8 cellular contexts compared by ENCODE assay signal in the genomic region with DNA sequence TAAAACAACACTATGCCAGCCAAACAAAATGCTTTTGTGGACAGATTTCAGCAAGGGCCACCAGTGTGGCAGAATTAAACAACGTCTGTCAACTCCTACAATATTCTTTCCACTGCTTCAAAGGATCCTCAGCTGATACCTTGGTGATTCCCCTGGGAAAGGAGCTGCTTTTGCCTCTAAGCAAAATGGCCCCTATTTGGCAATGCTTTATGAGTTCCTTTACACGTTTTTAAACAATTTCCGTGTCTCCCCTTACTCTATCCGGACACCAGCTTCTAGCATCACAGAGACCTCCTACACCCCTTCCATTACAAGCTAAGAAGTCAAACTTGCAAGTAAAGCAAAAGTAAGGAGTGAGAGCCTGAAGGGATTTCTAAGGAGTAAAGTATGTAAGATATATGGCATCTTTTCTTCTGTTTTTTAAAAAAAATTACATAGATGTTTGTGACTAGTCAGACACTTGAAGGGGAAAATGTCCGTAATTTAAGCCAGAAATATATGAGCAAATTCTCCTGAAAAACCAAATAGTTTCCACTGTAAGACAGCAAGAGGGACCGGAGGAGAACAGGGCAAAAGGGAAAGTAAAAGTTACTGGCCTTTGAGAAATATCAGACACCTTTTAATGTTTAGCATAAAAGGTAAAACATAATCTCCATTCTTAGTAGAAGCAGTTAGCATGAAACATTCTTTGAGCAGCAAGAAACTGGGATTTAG. TPM values are rescaled to one million over a fixed set of nuclear protein-coding genes. Genes with fewer than 3 reads are reported as not detected.
A peak's percentile ranks its signal among the peaks of the same experiment; 100 is the strongest.
DNase-seq lines count a peak whose midpoint lies in the region; ATAC-seq, FAIRE-seq and TF ChIP-seq lines count a peak whose summit lies in the region.

No MANE protein-coding gene starts in this region.

- H3K36me3 ChIP-seq in right atrium auricular region (no peaks in the 10 kb centered on the region), kidney epithelial cell (ENCODE audit: control insufficient read depth, insufficient read depth, low read length) (no peaks in the 10 kb centered on the region), thymus (ENCODE audit: control insufficient read depth, insufficient read depth) (no peaks in the 10 kb centered on the region)

- peak overlapping the region; percentile 80 for H3K4me3 Mint-ChIP-seq in activated CD8-positive, alpha-beta T cell treated with anti-CD3 and anti-CD28 coated beads, Interleukin-2, amount 10 ng/mL, durations not matched to agents 7 days and 5 days

- H3K27me3 Mint-ChIP-seq in activated CD8-positive, alpha-beta T cell treated with anti-CD3 and anti-CD28 coated beads, Interleukin-2, amount 10 ng/mL, durations not matched to agents 7 days and 5 days (ENCODE audit: low read depth) = no peaks in the 10 kb centered on the region

- peak overlapping the region; percentile 86 to 87 for H3K4me3 ChIP-seq in right atrium auricular region
- peak overlapping the region; percentile 71 for H3K4me3 ChIP-seq in kidney epithelial cell (ENCODE audit: low read depth, low read length)
- H3K4me3 ChIP-seq in thymus (ENCODE audit: low read length) = peak overlapping the region; percentile 95

- DNase-seq in right atrium auricular region (ENCODE audit: low spot score) (no peak), cardiac septum (ENCODE audit: low spot score) (no peak), kidney epithelial cell (ENCODE audit: low read depth) (no peak), NCI-H1930 (lab: John Stamatoyannopoulos, UW) (no peak), GM12891 (ENCODE audit: insufficient read length, low spot score) (no peak)
- DNase-seq in activated CD8-positive, alpha-beta T cell treated with anti-CD3 and anti-CD28 coated beads, Interleukin-2, amount 10 ng/mL, durations not matched to agents 7 days and 5 days = no peak
- DNase-seq in activated CD8-positive, alpha-beta memory T cell treated with anti-CD3 and anti-CD28 coated beads for 24 hours = no peak

- ATAC-seq in activated CD8-positive, alpha-beta T cell treated with anti-CD3 and anti-CD28 coated beads, Interleukin-2, amount 10 ng/mL, durations not matched to agents 7 days and 5 days = no peak

- no peaks in the 10 kb centered on the region for H3K9me3 Mint-ChIP-seq in activated CD8-positive, alpha-beta T cell treated with anti-CD3 and anti-CD28 coated beads, Interleukin-2, amount 10 ng/mL, durations not matched to agents 7 days and 5 days (ENCODE audit: insufficient read depth)

- POLR2A ChIA-PET in activated CD8-positive, alpha-beta T cell treated with anti-CD3 and anti-CD28 coated beads, Interleukin-2, amount 10 ng/mL, durations not matched to agents 7 days and 5 days (lab: Charles Lee) = interaction anchor here (0.9 to 13.1 kb wide), 11 partner anchors 8 to 367 kb away, joined by 3 to 315 read pairs (median 6); partner anchors contain the start of gene SRSF7

- H3K36me3 Mint-ChIP-seq in activated CD8-positive, alpha-beta T cell treated with anti-CD3 and anti-CD28 coated beads, Interleukin-2, amount 10 ng/mL, durations not matched to agents 7 days and 5 days (ENCODE audit: low read depth) = peaks cover 67% of the 10 kb centered on the region

- peak overlapping the region; percentile 88 for H3K27ac Mint-ChIP-seq in activated CD8-positive, alpha-beta T cell treated with anti-CD3 and anti-CD28 coated beads, Interleukin-2, amount 10 ng/mL, durations not matched to agents 7 days and 5 days

- CTCF ChIA-PET in activated CD8-positive, alpha-beta T cell treated with anti-CD3 and anti-CD28 coated beads, Interleukin-2, amount 10 ng/mL, durations not matched to agents 7 days and 5 days (lab: Charles Lee) = interaction anchor here (1.0 to 7.4 kb wide), 16 partner anchors 8 to 171 kb away, joined by 3 to 213 read pairs (median 4); no protein-coding TSS in a partner anchor

- H3K27ac ChIP-seq in right atrium auricular region (peak overlapping the region; percentile 94 to 96), thymus (ENCODE audit: low read depth) (no peak overlapping the region)

- H3K9me3 ChIP-seq in right atrium auricular region = no peaks in the 10 kb centered on the region
- no peaks in the 10 kb centered on the region for H3K9me3 ChIP-seq in thymus (ENCODE audit: control insufficient read depth)

- TF ChIP-seq POLR2A in GM12891 (IDR thresholded peaks at IDR 0.05; ENCODE audit: low read depth, low read length) = no peak

- H3K4me1 Mint-ChIP-seq in activated CD8-positive, alpha-beta T cell treated with anti-CD3 and anti-CD28 coated beads, Interleukin-2, amount 10 ng/mL, durations not matched to agents 7 days and 5 days (ENCODE audit: low read depth) = peaks cover 57% of the 10 kb centered on the region

- FAIRE-seq in GM12891 (lab: Jason Lieb, UNC) = no peak

- WGBS in thymus = 26% methylated on average over 6 of the region's 6 CpGs

- intact Hi-C loops in cardiac septum (cut with DNase I) = no loop called here

- H3K27me3 ChIP-seq in right atrium auricular region = no peaks in the 10 kb centered on the region
- H3K27me3 ChIP-seq in kidney epithelial cell (ENCODE audit: control insufficient read depth, insufficient read depth, low read length) = no peaks in the 10 kb centered on the region
- no peaks in the 10 kb centered on the region for H3K27me3 ChIP-seq in thymus (ENCODE audit: control insufficient read depth, insufficient read depth)

- H3K4me1 ChIP-seq in right atrium auricular region (peaks cover 0 to 45% of the 10 kb centered on the region in 2 donors), thymus (ENCODE audit: control insufficient read depth, insufficient read depth, low read length) (peaks cover 11% of the 10 kb centered on the region)

- no peak for TF ChIP-seq CTCF in right atrium auricular region (IDR thresholded peaks at IDR 0.05)
- TF ChIP-seq CTCF in kidney epithelial cell (IDR thresholded peaks at IDR 0.05; ENCODE audit: insufficient read depth, low read length, poor library complexity, severe bottlenecking) = no peak

TF ChIP-seq in GM12891, 5 proteins besides CTCF, POLR2A, EP300 and RAD21:
- no peak for TF ChIP-seq PAX5 (IDR thresholded peaks at IDR 0.05; ENCODE audit: insufficient read depth, low read length, severe bottlenecking)
- TF ChIP-seq POLR2AphosphoS5 (IDR thresholded peaks at IDR 0.05; ENCODE audit: low read depth, low read length) = no peak
- TF ChIP-seq TAF1 (IDR thresholded peaks at IDR 0.05; ENCODE audit: low read depth, low read length) = no peak
- no peak for TF ChIP-seq SPI1 (IDR thresholded peaks at IDR 0.05; ENCODE audit: low read depth, low read length)
- no peak for TF ChIP-seq POU2F2 (IDR thresholded peaks at IDR 0.05; ENCODE audit: low read depth, low read length)
TF ChIP-seq in GM12891: peak in this region for 0.

RNA-seq across cellular contexts. Expression of gene SOS1, which starts 1.9 kb away (rescaled TPM):
- total RNA-seq in right atrium auricular region (10 to 100 TPM; 15.3 to 21.3 TPM), cardiac septum (27.3 TPM), kidney epithelial cell (16.4 and 18.7 TPM in 2 replicates)
- total RNA-seq in activated CD8-positive, alpha-beta T cell treated with anti-CD3 and anti-CD28 coated beads, Interleukin-2, amount 10 ng/mL, durations not matched to agents 7 days and 5 days = 100 to 1,000 TPM; 209 to 243 TPM
- polyA plus RNA-seq in thymus = 10.4 TPM
- 3.8 TPM for polyA plus RNA-seq in GM12891 (2012; ENCODE audit: low read depth, missing spikeins)
